8 cellular contexts compared by ENCODE assay signal in the genomic region with DNA sequence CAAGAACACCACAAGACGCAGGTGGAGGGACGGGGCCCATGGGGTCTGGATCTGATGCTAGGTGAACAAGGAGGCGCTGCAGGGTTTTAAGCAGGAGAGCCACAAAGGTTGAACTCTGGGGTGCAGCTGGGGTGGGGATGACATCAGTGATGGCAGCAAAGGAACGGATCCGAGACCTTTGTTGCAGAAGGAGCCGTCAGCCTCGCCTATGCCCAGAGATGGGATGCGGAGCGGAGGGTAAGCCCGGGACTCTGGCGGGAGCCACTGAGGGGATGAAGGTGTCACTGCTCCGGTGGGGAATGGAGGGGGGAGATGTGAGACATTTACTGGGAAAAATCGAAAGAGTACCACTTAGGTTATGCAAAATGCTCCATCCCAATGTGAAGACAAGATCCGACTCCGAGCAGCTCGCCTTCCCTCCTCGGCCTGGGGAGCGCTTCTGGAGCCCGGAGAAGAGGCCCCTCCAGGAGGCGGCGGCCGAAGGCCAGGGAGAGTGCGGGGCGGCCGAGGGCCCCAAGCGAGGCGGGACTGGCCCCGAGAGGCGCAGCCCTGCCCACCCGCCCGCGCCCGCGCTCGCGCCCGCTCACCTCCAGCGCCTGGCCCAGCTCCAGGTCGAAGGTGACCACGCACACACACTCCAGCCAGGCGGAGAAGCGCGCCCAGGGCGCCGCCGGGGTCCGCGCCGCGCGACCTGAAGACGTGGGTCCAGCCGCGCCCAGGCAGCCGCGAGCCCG. TPM values are rescaled to one million over a fixed set of nuclear protein-coding genes. Genes with fewer than 3 reads are reported as not detected.
DNase-seq lines count a peak whose midpoint lies in the region; ATAC-seq, FAIRE-seq and TF ChIP-seq lines count a peak whose summit lies in the region.

No MANE protein-coding gene starts in this region.

- no peak for TF ChIP-seq POLR2A in GM12892 (IDR thresholded peaks at IDR 0.05; ENCODE audit: low read depth, low read length)

- peak overlapping the region; percentile 45 for H3K27ac Mint-ChIP-seq in CD8-positive, alpha-beta T cell

- peaks cover 17% of the 10 kb centered on the region for H3K79me2 ChIP-seq in neural cell (replicated peaks; ENCODE audit: insufficient read depth, low read length)

- POLR2A ChIA-PET in CD8-positive, alpha-beta T cell (lab: Charles Lee), result interaction anchor here (1.0 to 1.6 kb wide), 3 partner anchors 12 to 143 kb away, joined by 3 to 7 read pairs (median 3); no protein-coding TSS in a partner anchor

- no peaks in the 10 kb centered on the region for H3K9me3 Mint-ChIP-seq in CD8-positive, alpha-beta T cell

- no peaks in the 10 kb centered on the region for H4K20me1 ChIP-seq in neural cell (ENCODE audit: insufficient read depth)

- peak overlapping the region; percentile 88 for H3K4me2 ChIP-seq in neural cell (ENCODE audit: low read length)

- intact Hi-C loops in CD8-positive, alpha-beta T cell (cut with DNase I, micrococcal nuclease), result loop anchor here (1.0 to 5.0 kb wide), 2 partner anchors 75 to 179 kb away; a partner anchor contains a TSS
- intact Hi-C loops in dorsolateral prefrontal cortex (cut with DNase I), result loop anchor here (2.0 to 5.0 kb wide), 3 partner anchors 18 to 50 kb away; no protein-coding TSS in a partner anchor

- H3K4me3 ChIP-seq in CD8-positive, alpha-beta T cell (ENCODE audit: low read depth, low read length), result no peak overlapping the region
- H3K4me3 ChIP-seq in HL-60 (replicated peaks; ENCODE audit: insufficient read depth, low read length) (peak overlapping the region; percentile 51), dorsolateral prefrontal cortex (peak overlapping the region; percentile 47 to 96 (median 83)), neural cell (ENCODE audit: low read length) (peak overlapping the region; percentile 77)

- H3K9me3 ChIP-seq in CD8-positive, alpha-beta T cell (ENCODE audit: low read length), result no peaks in the 10 kb centered on the region
- no peaks in the 10 kb centered on the region for H3K9me3 ChIP-seq in neural cell (ENCODE audit: low read length)

- peaks cover 12% of the 10 kb centered on the region for H3K4me1 Mint-ChIP-seq in CD8-positive, alpha-beta T cell (ENCODE audit: low read depth)

- no peak for TF ChIP-seq EP300 in neural cell (conservative IDR thresholded peaks at IDR 0.05; ENCODE audit: poor library complexity, severe bottlenecking)

- H3K36me3 ChIP-seq in CD8-positive, alpha-beta T cell (ENCODE audit: insufficient read depth, low read length), result no peaks in the 10 kb centered on the region
- no peaks in the 10 kb centered on the region for H3K36me3 ChIP-seq in neural cell (ENCODE audit: insufficient read depth, low read length)

- no peak for TF ChIP-seq RAD21 in neural cell (conservative IDR thresholded peaks at IDR 0.05)

- H3K4me3 Mint-ChIP-seq in CD8-positive, alpha-beta T cell, result peak overlapping the region; percentile 83

- H3K27ac ChIP-seq in CD8-positive, alpha-beta T cell (ENCODE audit: low read depth, low read length), result no peak overlapping the region
- no peak overlapping the region for H3K27ac ChIP-seq in HL-60 (replicated peaks)
- peak overlapping the region in 46 of 59 donors; percentile 19 to 96 (median 63) for H3K27ac ChIP-seq in dorsolateral prefrontal cortex
- H3K27ac ChIP-seq in neural cell (ENCODE audit: low read length), result peak overlapping the region; percentile 76

- peaks cover 2% of the 10 kb centered on the region for H3K27me3 Mint-ChIP-seq in CD8-positive, alpha-beta T cell (ENCODE audit: low read depth)

- H3K27me3 ChIP-seq in CD8-positive, alpha-beta T cell (ENCODE audit: insufficient read depth, low read length), result no peaks in the 10 kb centered on the region
- H3K27me3 ChIP-seq in HL-60 (ENCODE audit: insufficient read depth, poor library complexity, severe bottlenecking) (no peaks in the 10 kb centered on the region), dorsolateral prefrontal cortex (no peaks in the 10 kb centered on the region), neural cell (ENCODE audit: insufficient read depth, low read depth, low read length) (no peaks in the 10 kb centered on the region)

- no peak for TF ChIP-seq CTCF in CD8-positive, alpha-beta T cell (IDR thresholded peaks at IDR 0.05)
- no peak for TF ChIP-seq CTCF in HL-60 (IDR thresholded peaks at IDR 0.05; ENCODE audit: insufficient read depth, low read length)
- TF ChIP-seq CTCF in dorsolateral prefrontal cortex (IDR thresholded peaks at IDR 0.05 in 54 of 56, conservative IDR thresholded peaks at IDR 0.05 in 2 of 56; ENCODE audit: low read depth in 1 of 56, partially characterized antibody in 56 of 56), result no peak
- TF ChIP-seq CTCF in neural cell (IDR thresholded peaks at IDR 0.05; ENCODE audit: poor library complexity, severe bottlenecking), result no peak

- no peaks in the 10 kb centered on the region for H3K36me3 Mint-ChIP-seq in CD8-positive, alpha-beta T cell

- H2AFZ ChIP-seq in neural cell (ENCODE audit: low read depth, low read length), result peak overlapping the region; percentile 10

- FAIRE-seq in GM12892 (lab: Jason Lieb, UNC), result no peak

- no peaks in the 10 kb centered on the region for H3K9me2 ChIP-seq in neural cell (ENCODE audit: insufficient read depth, low read length)

- peaks cover 10% of the 10 kb centered on the region for H3K4me1 ChIP-seq in CD8-positive, alpha-beta T cell (ENCODE audit: insufficient read depth, low read length)

- ATAC-seq in CD8-positive, alpha-beta T cell, result no peak

- CTCF ChIA-PET in CD8-positive, alpha-beta T cell (lab: Charles Lee), result interaction anchor here (0.7 to 7.7 kb wide), 15 partner anchors 9 to 172 kb away, joined by 3 to 61 read pairs (median 5); a partner anchor contains a TSS

- peak in 1 of 7 experiments; percentile 58 for DNase-seq in CD8-positive, alpha-beta T cell
- no peak for DNase-seq in HL-60 (ENCODE audit: low read depth in 1 of 2, low spot score in 1 of 2)
- DNase-seq in dorsolateral prefrontal cortex, result no peak
- DNase-seq in NCI-H187 (lab: John Stamatoyannopoulos, UW), result no peak
- no peak for DNase-seq in COR-L47 (lab: John Stamatoyannopoulos, UW)
- DNase-seq in stimulated activated CD4-positive, alpha-beta T cell treated with anti-CD3 and anti-CD28 coated beads, Interleukin-12 subunit alpha, Interleukin-12 subunit beta, amount 100 ng/mL, for 4 hours, result no peak
- DNase-seq in GM12892 (ENCODE audit: insufficient read length), result no peak

- no peaks in the 10 kb centered on the region for H3F3A ChIP-seq in neural cell (ENCODE audit: insufficient read depth, low read length, poor library complexity, severe bottlenecking)

- H3K9ac ChIP-seq in neural cell (ENCODE audit: low read length), result peak overlapping the region; percentile 83

TF ChIP-seq in neural cell, 6 proteins besides CTCF, POLR2A, EP300 and RAD21:
- TF ChIP-seq, protein P1, sequence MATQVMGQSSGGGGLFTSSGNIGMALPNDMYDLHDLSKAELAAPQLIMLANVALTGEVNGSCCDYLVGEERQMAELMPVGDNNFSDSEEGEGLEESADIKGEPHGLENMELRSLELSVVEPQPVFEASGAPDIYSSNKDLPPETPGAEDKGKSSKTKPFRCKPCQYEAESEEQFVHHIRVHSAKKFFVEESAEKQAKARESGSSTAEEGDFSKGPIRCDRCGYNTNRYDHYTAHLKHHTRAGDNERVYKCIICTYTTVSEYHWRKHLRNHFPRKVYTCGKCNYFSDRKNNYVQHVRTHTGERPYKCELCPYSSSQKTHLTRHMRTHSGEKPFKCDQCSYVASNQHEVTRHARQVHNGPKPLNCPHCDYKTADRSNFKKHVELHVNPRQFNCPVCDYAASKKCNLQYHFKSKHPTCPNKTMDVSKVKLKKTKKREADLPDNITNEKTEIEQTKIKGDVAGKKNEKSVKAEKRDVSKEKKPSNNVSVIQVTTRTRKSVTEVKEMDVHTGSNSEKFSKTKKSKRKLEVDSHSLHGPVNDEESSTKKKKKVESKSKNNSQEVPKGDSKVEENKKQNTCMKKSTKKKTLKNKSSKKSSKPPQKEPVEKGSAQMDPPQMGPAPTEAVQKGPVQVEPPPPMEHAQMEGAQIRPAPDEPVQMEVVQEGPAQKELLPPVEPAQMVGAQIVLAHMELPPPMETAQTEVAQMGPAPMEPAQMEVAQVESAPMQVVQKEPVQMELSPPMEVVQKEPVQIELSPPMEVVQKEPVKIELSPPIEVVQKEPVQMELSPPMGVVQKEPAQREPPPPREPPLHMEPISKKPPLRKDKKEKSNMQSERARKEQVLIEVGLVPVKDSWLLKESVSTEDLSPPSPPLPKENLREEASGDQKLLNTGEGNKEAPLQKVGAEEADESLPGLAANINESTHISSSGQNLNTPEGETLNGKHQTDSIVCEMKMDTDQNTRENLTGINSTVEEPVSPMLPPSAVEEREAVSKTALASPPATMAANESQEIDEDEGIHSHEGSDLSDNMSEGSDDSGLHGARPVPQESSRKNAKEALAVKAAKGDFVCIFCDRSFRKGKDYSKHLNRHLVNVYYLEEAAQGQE (IDR thresholded peaks at IDR 0.05; ENCODE audit: borderline replicate concordance), result peak; percentile 37
- no peak for TF ChIP-seq SMC3 (conservative IDR thresholded peaks at IDR 0.05; ENCODE audit: poor library complexity)
- no peak for TF ChIP-seq EZH2 (IDR thresholded peaks at IDR 0.05; ENCODE audit: borderline replicate concordance, insufficient read depth, low read length, poor library complexity, severe bottlenecking)
- peak; percentile 70 for TF ChIP-seq MXI1 (conservative IDR thresholded peaks at IDR 0.05; ENCODE audit: poor library complexity, severe bottlenecking)
- no peak for TF ChIP-seq TAF1 (IDR thresholded peaks at IDR 0.05; ENCODE audit: low read depth)
- no peak for TF ChIP-seq POLR2AphosphoS5 (IDR thresholded peaks at IDR 0.05)
TF ChIP-seq in neural cell: peak in this region for 2.

RNA-seq across cellular contexts. Expression of a gene that starts 0.4 kb away (rescaled TPM):
- total RNA-seq in CD8-positive, alpha-beta T cell, result 1 to 10 TPM; 3.0 to 3.1 TPM
- total RNA-seq in dorsolateral prefrontal cortex, result 10 to 100 TPM; 12.7 to 56.5 (median 38.0) TPM
- polyA plus RNA-seq in neural cell, result 51.0 and 58.9 TPM in 2 replicates
- 29.5 and 34.6 TPM in 2 replicates for polyA minus RNA-seq in neural cell
- polyA plus RNA-seq in GM12892 (2012; ENCODE audit: missing spikeins), result 6.6 TPM

RNA-seq across cellular contexts. Expression of a gene that starts 16.7 kb away (rescaled TPM):
- 10 to 100 TPM; 46.2 to 46.5 TPM for total RNA-seq in CD8-positive, alpha-beta T cell
- 100 to 1,000 TPM in 10 of 120 experiments, 10 to 100 TPM in 110; 66.5 to 112 (median 82.2) TPM for total RNA-seq in dorsolateral prefrontal cortex
- polyA plus RNA-seq in neural cell, result 84.6 and 85.4 TPM in 2 replicates
- 77.0 and 86.7 TPM in 2 replicates for polyA minus RNA-seq in neural cell
- polyA plus RNA-seq in GM12892 (2012; ENCODE audit: missing spikeins), result 19.7 TPM

RNA-seq across cellular contexts. Expression of a gene that starts 18.9 kb away (rescaled TPM):
- total RNA-seq in CD8-positive, alpha-beta T cell, result 1 to 10 TPM; 6.3 to 8.1 TPM
- total RNA-seq in dorsolateral prefrontal cortex, result 100 to 1,000 TPM in 7 of 120 experiments, 10 to 100 TPM in 113; 45.2 to 131 (median 74.5) TPM
- polyA plus RNA-seq in neural cell, result 38.6 and 57.4 TPM in 2 replicates
- polyA minus RNA-seq in neural cell, result 61.9 and 76.2 TPM in 2 replicates
- 32.5 TPM for polyA plus RNA-seq in GM12892 (2012; ENCODE audit: missing spikeins)

RNA-seq across cellular contexts. Expression of a gene that starts 56.2 kb away (rescaled TPM):
- 1 to 10 TPM; 1.9 to 2.1 TPM for total RNA-seq in CD8-positive, alpha-beta T cell
- total RNA-seq in dorsolateral prefrontal cortex, result 10 to 100 TPM; 25.8 to 78.7 (median 55.8) TPM
- polyA plus RNA-seq in neural cell, result 36.3 and 55.0 TPM in 2 replicates
- polyA minus RNA-seq in neural cell, result 11.2 and 15.3 TPM in 2 replicates
- polyA plus RNA-seq in GM12892 (2012; ENCODE audit: missing spikeins), result 7.9 TPM

Comparison
In these comparisons a context has a peak if more than half of its experiments do, and no peak if none do; other contexts are left out.
1. H3K27ac ChIP-seq: peak in dorsolateral prefrontal cortex (46 of 59) and neural cell (single experiment); none in CD8-positive, alpha-beta T cell (single experiment) and HL-60 (single experiment).
2. RNA of a gene that starts 18.9 kb away (total RNA-seq): 45.2 to 131 TPM in dorsolateral prefrontal cortex; 6.3 to 8.1 TPM in CD8-positive, alpha-beta T cell; every median in the first group is over 4 times any median in the second.